1 cellular context compared by ENCODE assay signal in genomic region chr3:99845335-99845734, GRCh38.
A peak's percentile ranks its signal among the peaks of the same experiment; 100 is the strongest.
TF ChIP-seq lines count a peak whose summit lies in the region.

No MANE protein-coding gene starts in this region.

TF ChIP-seq in K562, 482 proteins besides CTCF, POLR2A, EP300 and RAD21 (continued from another document):
- no peak for TF ChIP-seq ZNF518B (CRISPR knock-in tag; IDR thresholded peaks at IDR 0.05)
- TF ChIP-seq SMARCE1 (IDR thresholded peaks at IDR 0.05): peak; percentile 71; the same call in 1 of the 2 replicates
- TF ChIP-seq ELF1 (tag; IDR thresholded peaks at IDR 0.05): peak; percentile 28; the same call in 1 of the 2 replicates
- TF ChIP-seq ARID1B (IDR thresholded peaks at IDR 0.05): 0 out of 2 replicates have a peak, but pooled peaks have one; percentile 15
- TF ChIP-seq CLOCK (CRISPR knock-in tag; IDR thresholded peaks at IDR 0.05; ENCODE audit: borderline replicate concordance): no peak
- TF ChIP-seq MAFG (tag; conservative IDR thresholded peaks at IDR 0.05): no peak
- peak; percentile 23; the same call in 1 of the 2 replicates for TF ChIP-seq SOX6 (IDR thresholded peaks at IDR 0.05)
TF ChIP-seq in K562: peak in this region for 11.
